8 cellular contexts compared by ENCODE assay signal in genomic region chr11:111601979-111602864, GRCh38. TPM values are rescaled to one million over a fixed set of nuclear protein-coding genes. Genes with fewer than 3 reads are reported as not detected.
DNase-seq lines count a peak whose midpoint lies in the region; ATAC-seq and TF ChIP-seq lines count a peak whose summit lies in the region.

Gene SIK2 (plus strand): TSS chr11:111602449. CDS start chr11:111602564, 115 bp downstream.

- peak within 1 kb of the TSS; percentile 80 for H3K9ac ChIP-seq in OCI-LY3 (ENCODE audit: low read length)

- H3K79me2 ChIP-seq in OCI-LY3 (ENCODE audit: low read length), result peaks cover 45% of the 10 kb centered on the region

- H2AFZ ChIP-seq in OCI-LY3 (ENCODE audit: low read depth, low read length), result peak within 1 kb of the TSS; percentile 97

- peak; percentile 88 for ATAC-seq in GM21526 (IDR thresholded peaks at IDR 0.05; ENCODE audit: low FRiP score, unreplicated experiment)

- no peaks in the 10 kb centered on the region for H3K9me3 ChIP-seq in OCI-LY3 (ENCODE audit: insufficient read depth, low read length)

- no peaks in the 10 kb centered on the region for H3K27me3 ChIP-seq in OCI-LY3 (ENCODE audit: low read depth, low read length)

- H3K4me2 ChIP-seq in OCI-LY3 (ENCODE audit: low read length), result peak within 1 kb of the TSS; percentile 99

- TF ChIP-seq CTCF in OCI-LY3 (IDR thresholded peaks at IDR 0.05; ENCODE audit: low read depth, low read length), result peak; percentile 68
- peak; percentile 84 for TF ChIP-seq CTCF in epithelial cell of proximal tubule (conservative IDR thresholded peaks at IDR 0.05; ENCODE audit: low read depth, low read length)

- no peaks in the 10 kb centered on the region for H3K36me3 ChIP-seq in OCI-LY3 (replicated peaks; ENCODE audit: low read depth, low read length)

- peak within 1 kb of the TSS; percentile 52 for H3K27ac ChIP-seq in OCI-LY3 (ENCODE audit: low read length)

- H3K4me3 ChIP-seq in OCI-LY3 (ENCODE audit: low read length), result peak within 1 kb of the TSS; percentile 89
- peak within 1 kb of the TSS; percentile 83 for H3K4me3 ChIP-seq in epithelial cell of proximal tubule (ENCODE audit: low read depth, low read length)

- H4K20me1 ChIP-seq in OCI-LY3 (ENCODE audit: insufficient read depth, low read length), result peaks cover 27% of the 10 kb centered on the region

- peaks cover 29% of the 10 kb centered on the region for H3K4me1 ChIP-seq in OCI-LY3 (ENCODE audit: low read length)

- DNase-seq in DMS114 treated with DMSO at 0.1 percent for 48 hours (lab: John Stamatoyannopoulos, UW; ENCODE audit: unreplicated experiment) (peak; percentile 58), HuH-7 (ENCODE audit: low spot score) (peak; percentile 84), activated T-cell treated with anti-CD3 and anti-CD28 coated beads for 48 hours (ENCODE audit: low read depth) (peak; percentile 91), epithelial cell of proximal tubule (ENCODE audit: low read depth) (no peak), mucosa of gallbladder (ENCODE audit: low spot score) (peak; percentile 96)
- peak; percentile 57 to 78 for DNase-seq in stimulated activated CD8-positive, alpha-beta memory T cell treated with anti-CD3 and anti-CD28 coated beads, Interleukin-4, amount 100 ng/mL, for 4 hours (ENCODE audit: low read depth in 2 of 2, low spot score in 1 of 2)

RNA-seq across cellular contexts. Expression of gene SIK2, which starts in this region (rescaled TPM):
- total RNA-seq in epithelial cell of proximal tubule, result 7.1 and 8.1 TPM in 2 replicates
- 27.6 TPM for total RNA-seq in mucosa of gallbladder
